ENCODE assay signal across 8 cellular contexts in the genomic region with DNA sequence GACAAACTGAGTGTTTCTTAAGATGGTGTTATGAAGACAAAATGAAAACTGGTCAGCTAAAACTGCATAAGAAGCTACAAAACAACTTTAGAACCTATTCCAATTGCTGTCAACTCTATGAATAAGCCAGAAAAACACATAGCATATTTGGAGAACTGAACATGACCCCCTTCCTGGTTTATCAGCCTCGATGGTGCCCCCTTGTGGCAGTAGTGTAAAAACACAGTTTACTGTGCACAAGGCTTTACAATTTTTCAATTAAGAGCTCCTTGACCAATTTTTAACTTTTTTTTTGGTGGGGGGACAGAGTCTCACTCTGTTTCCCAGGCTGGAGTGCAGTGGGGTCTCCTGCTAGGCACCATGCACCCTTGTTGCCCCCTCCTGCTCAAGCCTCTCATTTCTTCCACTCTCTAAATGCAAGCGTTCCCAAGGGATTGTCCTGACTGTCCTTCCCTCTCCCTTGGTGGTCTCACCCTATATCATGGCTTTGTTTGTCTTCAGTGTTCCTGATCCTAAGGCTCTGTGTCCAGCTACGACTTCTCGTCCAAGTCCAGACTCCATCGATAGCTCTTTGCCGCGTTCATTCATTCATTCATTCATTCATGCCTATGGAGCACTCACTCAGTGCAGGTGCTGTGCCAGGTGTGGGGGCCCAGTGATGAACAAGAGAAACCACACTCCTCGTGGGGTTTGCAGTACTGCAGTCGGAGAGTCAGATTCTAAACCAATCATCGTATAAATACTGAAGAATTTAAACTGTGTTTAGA. TPM values are rescaled to one million over a fixed set of nuclear protein-coding genes. Genes with fewer than 3 reads are reported as not detected.
DNase-seq lines count a peak whose midpoint lies in the region; ATAC-seq and TF ChIP-seq lines count a peak whose summit lies in the region.

No MANE protein-coding gene starts in this region.

- H3K36me3 Mint-ChIP-seq in CD8-positive, alpha-beta T cell: peaks cover 38% of the 10 kb centered on the region
- H3K36me3 Mint-ChIP-seq in IgD-negative memory B cell (peaks cover 2% of the 10 kb centered on the region), neural progenitor cell (peaks cover 17% of the 10 kb centered on the region)

- peaks cover 29% of the 10 kb centered on the region for H3K4me1 Mint-ChIP-seq in CD8-positive, alpha-beta T cell (ENCODE audit: low read depth)
- H3K4me1 Mint-ChIP-seq in IgD-negative memory B cell (peaks cover 9 to 16% (median 11%) of the 10 kb centered on the region in 3 donors), neural progenitor cell (peaks cover 4% of the 10 kb centered on the region)

- no peaks in the 10 kb centered on the region for H3K27me3 ChIP-seq in CD8-positive, alpha-beta T cell (ENCODE audit: insufficient read depth, low read length)
- no peaks in the 10 kb centered on the region for H3K27me3 ChIP-seq in PC-3 (ENCODE audit: low read length)
- H3K27me3 ChIP-seq in neural progenitor cell: no peaks in the 10 kb centered on the region
- H3K27me3 ChIP-seq in thyroid gland: no peaks in the 10 kb centered on the region

- no peaks in the 10 kb centered on the region for H3K27me3 Mint-ChIP-seq in CD8-positive, alpha-beta T cell (ENCODE audit: low read depth)
- H3K27me3 Mint-ChIP-seq in IgD-negative memory B cell: no peaks in the 10 kb centered on the region
- peaks cover 7% of the 10 kb centered on the region for H3K27me3 Mint-ChIP-seq in neural progenitor cell (ENCODE audit: insufficient read depth, low read depth)

- H3K9ac ChIP-seq in PC-3 (ENCODE audit: low read length) (no peak overlapping the region), neural progenitor cell (no peak overlapping the region)

- ATAC-seq in CD8-positive, alpha-beta T cell: peak; percentile 55
- ATAC-seq in PC-3: peak; percentile 57
- peak; percentile 24 for ATAC-seq in esophagus mucosa
- no peak for ATAC-seq in HG03521 (IDR thresholded peaks at IDR 0.05; ENCODE audit: unreplicated experiment)

- H3K79me2 ChIP-seq in PC-3 (ENCODE audit: low read length) (peaks cover 4% of the 10 kb centered on the region), neural progenitor cell (ENCODE audit: low read depth) (peaks cover 8% of the 10 kb centered on the region)

- H3K9me3 Mint-ChIP-seq in CD8-positive, alpha-beta T cell: no peaks in the 10 kb centered on the region
- no peaks in the 10 kb centered on the region for H3K9me3 Mint-ChIP-seq in IgD-negative memory B cell
- H3K9me3 Mint-ChIP-seq in neural progenitor cell: no peaks in the 10 kb centered on the region

- TF ChIP-seq CTCF in CD8-positive, alpha-beta T cell (IDR thresholded peaks at IDR 0.05): peak; percentile 82
- TF ChIP-seq CTCF in PC-3 (conservative IDR thresholded peaks at IDR 0.05; ENCODE audit: low read depth, low read length): peak; percentile 79
- TF ChIP-seq CTCF in neural progenitor cell (IDR thresholded peaks at IDR 0.05): peak; percentile 93
- peak; percentile 59 to 82 (median 62) for TF ChIP-seq CTCF in thyroid gland (IDR thresholded peaks at IDR 0.05)

- whole genome bisulfite sequencing in thyroid gland, 2 donors: 52% methylated on average over 10 of the region's 10 CpGs

- peak overlapping the region; percentile 7 for H3K27ac Mint-ChIP-seq in CD8-positive, alpha-beta T cell
- H3K27ac Mint-ChIP-seq in IgD-negative memory B cell (peak overlapping the region; percentile 43 to 89 (median 64)), neural progenitor cell (no peak overlapping the region)

- H3K4me3 Mint-ChIP-seq in CD8-positive, alpha-beta T cell: no peak overlapping the region
- H3K4me3 Mint-ChIP-seq in IgD-negative memory B cell (peak overlapping the region in 2 of 4 donors; percentile 66 to 74), neural progenitor cell (peak overlapping the region; percentile 38)

- CTCF ChIA-PET in CD8-positive, alpha-beta T cell (lab: Charles Lee): interaction anchor here (0.7 to 4.7 kb wide), 27 partner anchors 8 to 1371 kb away, joined by 3 to 57 read pairs (median 4); a partner anchor contains a TSS
- CTCF ChIA-PET in PC-3 (lab: Charles Lee): interaction anchor here (0.5 to 1.2 kb wide), 5 partner anchors 12 to 33 kb away, joined by 3 to 4 read pairs (median 4); no protein-coding TSS in a partner anchor

- H4K20me1 ChIP-seq in PC-3 (ENCODE audit: low read length) (peaks cover 13% of the 10 kb centered on the region), neural progenitor cell (ENCODE audit: low read depth) (peaks cover 12% of the 10 kb centered on the region)

- no peak overlapping the region for H3K27ac ChIP-seq in CD8-positive, alpha-beta T cell (ENCODE audit: low read depth, low read length)
- no peak overlapping the region for H3K27ac ChIP-seq in PC-3 (ENCODE audit: low read length)
- no peak overlapping the region for H3K27ac ChIP-seq in neural progenitor cell
- H3K27ac ChIP-seq in thyroid gland: peak overlapping the region in 1 of 3 donors; percentile 7

- DNase-seq in CD8-positive, alpha-beta T cell: peak; percentile 42 to 83 (median 79)
- peak; percentile 73 for DNase-seq in PC-3
- peak; percentile 87 for DNase-seq in activated CD8-positive, alpha-beta memory T cell treated with anti-CD3 and anti-CD28 coated beads, Interleukin-2, amount 50 U/mL, for 48 hours
- peak; percentile 91 for DNase-seq in neural progenitor cell (ENCODE audit: low spot score)
- DNase-seq in thyroid gland: peak; percentile 26 to 78

- no peak overlapping the region for H3K4me3 ChIP-seq in CD8-positive, alpha-beta T cell (ENCODE audit: low read depth, low read length)
- H3K4me3 ChIP-seq in PC-3 (ENCODE audit: low read length) (no peak overlapping the region), neural progenitor cell (no peak overlapping the region), thyroid gland (replicated peaks in 1 of 3) (no peak overlapping the region)

- intact Hi-C loops in CD8-positive, alpha-beta T cell (cut with DNase I, micrococcal nuclease): loop anchor here in 1 of 2 experiments (1.0 kb wide), 1 partner anchor 17 kb away; no protein-coding TSS in a partner anchor
- intact Hi-C loops in PC-3 (cut with micrococcal nuclease): no loop called here
- intact Hi-C loops in thyroid gland (cut with DNase I): no loop called here

- no peaks in the 10 kb centered on the region for H3K9me2 ChIP-seq in PC-3 (replicated peaks; ENCODE audit: low read length)

- peaks cover 5% of the 10 kb centered on the region for H3K4me1 ChIP-seq in CD8-positive, alpha-beta T cell (ENCODE audit: insufficient read depth, low read length)
- no peaks in the 10 kb centered on the region for H3K4me1 ChIP-seq in PC-3 (ENCODE audit: insufficient read depth, low read length)
- no peaks in the 10 kb centered on the region for H3K4me1 ChIP-seq in neural progenitor cell
- H3K4me1 ChIP-seq in thyroid gland: peaks cover under 1 to 22% of the 10 kb centered on the region in 2 donors

- no peak overlapping the region for H3K4me2 ChIP-seq in PC-3 (ENCODE audit: low read length)
- H3K4me2 ChIP-seq in neural progenitor cell: no peak overlapping the region

- no peaks in the 10 kb centered on the region for H3K9me3 ChIP-seq in CD8-positive, alpha-beta T cell (ENCODE audit: low read length)
- H3K9me3 ChIP-seq in PC-3 (ENCODE audit: low read length): no peaks in the 10 kb centered on the region
- no peaks in the 10 kb centered on the region for H3K9me3 ChIP-seq in neural progenitor cell (ENCODE audit: low read depth)
- no peaks in the 10 kb centered on the region for H3K9me3 ChIP-seq in thyroid gland

- H3K36me3 ChIP-seq in CD8-positive, alpha-beta T cell (ENCODE audit: insufficient read depth, low read length): peaks cover 36% of the 10 kb centered on the region
- peaks cover 14% of the 10 kb centered on the region for H3K36me3 ChIP-seq in PC-3 (ENCODE audit: low read depth, low read length)
- H3K36me3 ChIP-seq in neural progenitor cell: peaks cover 2% of the 10 kb centered on the region
- H3K36me3 ChIP-seq in thyroid gland: peaks cover 27 to 42% of the 10 kb centered on the region in 2 donors

- no peak overlapping the region for H2AFZ ChIP-seq in PC-3 (ENCODE audit: low read length)
- H2AFZ ChIP-seq in neural progenitor cell (replicated peaks): no peak overlapping the region

- POLR2A ChIA-PET in CD8-positive, alpha-beta T cell (lab: Charles Lee): interaction anchor here (0.7 to 1.5 kb wide), 6 partner anchors 15 to 1081 kb away, joined by 3 to 11 read pairs (median 4); no protein-coding TSS in a partner anchor
- POLR2A ChIA-PET in PC-3 (lab: Charles Lee; ENCODE audit: unreplicated experiment): no interaction called here

- H3F3A ChIP-seq in PC-3 (ENCODE audit: low read length, unreplicated experiment) (peaks cover 20% of the 10 kb centered on the region), neural progenitor cell (ENCODE audit: low read depth) (peaks cover 49% of the 10 kb centered on the region)

- BruUV-seq in PC-3 (replicated peaks; lab: Mats Ljungman, UMichigan): no TSS peak

- no peak for TF ChIP-seq POLR2A in thyroid gland (IDR thresholded peaks at IDR 0.05)

RNA-seq across cellular contexts. Expression of a gene that starts 7.5 kb away (rescaled TPM):
- total RNA-seq in CD8-positive, alpha-beta T cell: 1,000 to 10,000 TPM; 3,749 to 3,996 TPM
- polyA plus RNA-seq in IgD-negative memory B cell: 1,505 TPM
- total RNA-seq in PC-3 (2014; rRNA removed) (88.7 and 95.9 TPM in 2 replicates), esophagus mucosa (725 TPM), neural progenitor cell (ENCODE audit: low replicate concordance) (60.7 and 91.4 TPM in 2 replicates), thyroid gland (100 to 1,000 TPM; 119 to 171 (median 145) TPM)

RNA-seq across cellular contexts. Expression of a gene that starts 16.0 kb away (rescaled TPM):
- total RNA-seq in CD8-positive, alpha-beta T cell: not detected
- polyA plus RNA-seq in IgD-negative memory B cell: not detected
- total RNA-seq in PC-3 (2014; rRNA removed) (not detected in 2 replicates), esophagus mucosa (not detected), neural progenitor cell (ENCODE audit: low replicate concordance) (not detected in 2 replicates), thyroid gland (not detected)

RNA-seq across cellular contexts. Expression of a gene that starts 38.3 kb away (rescaled TPM):
- total RNA-seq in CD8-positive, alpha-beta T cell: not detected
- not detected for polyA plus RNA-seq in IgD-negative memory B cell
- total RNA-seq in PC-3 (2014; rRNA removed) (1.2 and 1.4 TPM in 2 replicates), esophagus mucosa (1.4 TPM), neural progenitor cell (ENCODE audit: low replicate concordance) (0.45 and 1.7 TPM in 2 replicates), thyroid gland (10 to 100 TPM in 1 of 4 donors, 1 to 10 TPM in 2, under 1 TPM in 1; 0.94 to 12.7 (median 1.9) TPM)
